14 cellular contexts compared by ENCODE assay signal in genomic region chr2:210004893-210005292, GRCh38. TPM values are rescaled to one million over a fixed set of nuclear protein-coding genes. Genes with fewer than 3 reads are reported as not detected.
DNase-seq lines count a peak whose midpoint lies in the region; ATAC-seq and TF ChIP-seq lines count a peak whose summit lies in the region.
"Had no signal": no experiment of that assay in that cellular context is flagged by ENCODE, and none has a peak within 500 bp of the region (broad histone marks: within the 10 kb centered on the region; RNA-seq: fewer than 3 reads in every experiment).

No MANE protein-coding gene starts in this region.

- no peak for ATAC-seq in stimulated activated naive CD8-positive, alpha-beta T cell treated with anti-CD3 and anti-CD28 coated beads, Interleukin-15, Interleukin-2, amounts not matched to agents 100 U/mL and 50 U/mL, for 24 hours
- ATAC-seq in T-cell (replicated peaks in 1 of 4) = no peak
- no peak for ATAC-seq in GM18868 (IDR thresholded peaks at IDR 0.05; ENCODE audit: unreplicated experiment)
- no peak for ATAC-seq in aorta (ENCODE audit: low FRiP score)
- ATAC-seq: mucosa of descending colon had no signal

- H3K27me3 ChIP-seq in aorta (ENCODE audit: control insufficient read depth in 1 of 2, insufficient read depth in 2 of 2, low read length in 1 of 2) = no peaks in the 10 kb centered on the region
- no peaks in the 10 kb centered on the region for H3K27me3 ChIP-seq in MG63
- H3K27me3 ChIP-seq: BE2C, esophagus squamous epithelium, uterus had no signal

- peaks cover 71% of the 10 kb centered on the region for H3K4me1 Mint-ChIP-seq in stimulated activated naive CD8-positive, alpha-beta T cell treated with anti-CD3 and anti-CD28 coated beads, Interleukin-15, Interleukin-2, amounts not matched to agents 100 ng/mL and 50 ng/mL, for 24 hours (ENCODE audit: low read depth)
- H3K4me1 Mint-ChIP-seq in T-cell (peaks cover 60 to 79% (median 76%) of the 10 kb centered on the region in 3 donors), immature natural killer cell (peaks cover 77 to 91% of the 10 kb centered on the region in 2 donors)

- POLR2A ChIA-PET in T-cell (lab: Charles Lee) = interaction anchor here in 1 of 2 donors (0.6 to 0.8 kb wide), 2 partner anchors 8 to 168 kb away, joined by 3 to 4 read pairs; no protein-coding TSS in a partner anchor

- H3K36me3 ChIP-seq in aorta (ENCODE audit: control insufficient read depth in 1 of 2, insufficient read depth in 2 of 2, low read length in 1 of 2) = no peaks in the 10 kb centered on the region
- H3K36me3 ChIP-seq in MG63 = peaks cover 40% of the 10 kb centered on the region
- H3K36me3 ChIP-seq: uterus had no signal

- H3K4me3 Mint-ChIP-seq in stimulated activated naive CD8-positive, alpha-beta T cell treated with anti-CD3 and anti-CD28 coated beads, Interleukin-15, Interleukin-2, amounts not matched to agents 100 ng/mL and 50 ng/mL, for 24 hours = peak overlapping the region; percentile 98
- H3K4me3 Mint-ChIP-seq in T-cell = peak overlapping the region; percentile 26 to 97 (median 43)
- peak overlapping the region; percentile 68 to 99 (median 73) for H3K4me3 Mint-ChIP-seq in immature natural killer cell

- DNase-seq in stimulated activated naive CD8-positive, alpha-beta T cell treated with anti-CD3 and anti-CD28 coated beads, Interleukin-15, Interleukin-2, amounts not matched to agents 100 U/mL and 50 U/mL, for 24 hours = no peak
- DNase-seq in T-cell = no peak
- DNase-seq in immature natural killer cell = no peak
- no peak for DNase-seq in aorta
- no peak for DNase-seq in MG63
- DNase-seq in GM13977 (ENCODE audit: low spot score) = no peak
- DNase-seq: BE2C, cerebellar nuclear complex, esophagus squamous epithelium, mucosa of descending colon, NCI-H187, uterus had no signal

- in situ Hi-C loops in GM13977 (cut with MboI; ENCODE audit: low pct_unique_long_range_greater_than_20kb, low sequenced_read_pairs, unreplicated experiment) = no loop called here

- no peaks in the 10 kb centered on the region for H3K27me3 Mint-ChIP-seq in stimulated activated naive CD8-positive, alpha-beta T cell treated with anti-CD3 and anti-CD28 coated beads, Interleukin-15, Interleukin-2, amounts not matched to agents 100 ng/mL and 50 ng/mL, for 24 hours
- no peaks in the 10 kb centered on the region for H3K27me3 Mint-ChIP-seq in T-cell
- peaks cover 3 to 10% (median 4%) of the 10 kb centered on the region in 3 donors for H3K27me3 Mint-ChIP-seq in immature natural killer cell (ENCODE audit: low read depth in 3 of 3)

- H3K4me3 ChIP-seq in aorta (ENCODE audit: low read length in 2 of 2) = no peak overlapping the region
- H3K4me3 ChIP-seq in MG63 = no peak overlapping the region
- H3K4me3 ChIP-seq: esophagus squamous epithelium, mucosa of descending colon, uterus had no signal

- peak overlapping the region; percentile 59 for H3K27ac Mint-ChIP-seq in stimulated activated naive CD8-positive, alpha-beta T cell treated with anti-CD3 and anti-CD28 coated beads, Interleukin-15, Interleukin-2, amounts not matched to agents 100 ng/mL and 50 ng/mL, for 24 hours
- no peak overlapping the region for H3K27ac Mint-ChIP-seq in T-cell
- peak overlapping the region; percentile 33 to 77 (median 43) for H3K27ac Mint-ChIP-seq in immature natural killer cell

- peaks cover 65% of the 10 kb centered on the region for H3K36me3 Mint-ChIP-seq in stimulated activated naive CD8-positive, alpha-beta T cell treated with anti-CD3 and anti-CD28 coated beads, Interleukin-15, Interleukin-2, amounts not matched to agents 100 ng/mL and 50 ng/mL, for 24 hours (ENCODE audit: low read depth)
- H3K36me3 Mint-ChIP-seq in T-cell (peaks cover 31% of the 10 kb centered on the region), immature natural killer cell (peaks cover 2 to 17% (median 4%) of the 10 kb centered on the region in 3 donors)

- CTCF ChIA-PET in T-cell (lab: Charles Lee) = interaction anchor here in 1 of 2 donors (0.6 kb wide), 2 partner anchors 79 to 148 kb away, joined by 3 read pairs; no protein-coding TSS in a partner anchor

- no peaks in the 10 kb centered on the region for H3K4me1 ChIP-seq in aorta (ENCODE audit: control insufficient read depth in 1 of 2, insufficient read depth in 2 of 2, low read length in 2 of 2)

- no peak for TF ChIP-seq CTCF in GM13977 (IDR thresholded peaks at IDR 0.05; ENCODE audit: extremely low read depth, insufficient read depth, missing control alignments)

- peaks cover 4% of the 10 kb centered on the region for H3K9me3 Mint-ChIP-seq in stimulated activated naive CD8-positive, alpha-beta T cell treated with anti-CD3 and anti-CD28 coated beads, Interleukin-15, Interleukin-2, amounts not matched to agents 100 ng/mL and 50 ng/mL, for 24 hours
- H3K9me3 Mint-ChIP-seq in T-cell (no peaks in the 10 kb centered on the region), immature natural killer cell (no peaks in the 10 kb centered on the region)

- intact Hi-C loops in aorta (cut with DNase I) = loop anchor here in 1 of 2 donors (10.0 kb wide), 1 partner anchor 200 kb away; no protein-coding TSS in a partner anchor

- 49 to 51% methylated on average over 2 of the region's 2 CpGs for WGBS in aorta, 2 donors

- no peak overlapping the region for H3K27ac ChIP-seq in aorta (ENCODE audit: low read depth in 1 of 2, low read length in 2 of 2)
- H3K27ac ChIP-seq: esophagus squamous epithelium, uterus had no signal

- H3K9me3 ChIP-seq in aorta (ENCODE audit: control insufficient read depth, low read length) (no peaks in the 10 kb centered on the region), MG63 (no peaks in the 10 kb centered on the region)
- H3K9me3 ChIP-seq: BE2C, esophagus squamous epithelium, mucosa of descending colon, uterus had no signal

RNA-seq across cellular contexts. Expression of gene RPE, which starts 2.5 kb away (rescaled TPM):
- 10 to 100 TPM; 17.9 to 36.7 (median 33.2) TPM for total RNA-seq in T-cell
- polyA plus RNA-seq in immature natural killer cell = 10 to 100 TPM; 33.2 to 45.3 (median 34.0) TPM
- total RNA-seq in aorta = 10 to 100 TPM; 37.3 to 50.6 TPM
- polyA plus RNA-seq in aorta = 10 to 100 TPM; 19.9 to 25.6 TPM
- 27.6 and 179 TPM in 2 replicates for total RNA-seq in MG63 (2014; rRNA removed; shearing (Covaris generic); ENCODE audit: low replicate concordance)

Comparison
In these comparisons a context has a peak if more than half of its experiments do, and no peak if none do; other contexts are left out.
1. H3K27ac Mint-ChIP-seq: peak in stimulated activated naive CD8-positive, alpha-beta T cell treated with anti-CD3 and anti-CD28 coated beads, Interleukin-15, Interleukin-2, amounts not matched to agents 100 ng/mL and 50 ng/mL, for 24 hours (single experiment) and immature natural killer cell (6 of 6); none in T-cell (0 of 2).
2. H3K4me3 Mint-ChIP-seq: peak in every context shown above with its lines; median percentile 98 in stimulated activated naive CD8-positive, alpha-beta T cell treated with anti-CD3 and anti-CD28 coated beads, Interleukin-15, Interleukin-2, amounts not matched to agents 100 ng/mL and 50 ng/mL, for 24 hours; 73 in immature natural killer cell; 43 in T-cell.